In the genomic region with DNA sequence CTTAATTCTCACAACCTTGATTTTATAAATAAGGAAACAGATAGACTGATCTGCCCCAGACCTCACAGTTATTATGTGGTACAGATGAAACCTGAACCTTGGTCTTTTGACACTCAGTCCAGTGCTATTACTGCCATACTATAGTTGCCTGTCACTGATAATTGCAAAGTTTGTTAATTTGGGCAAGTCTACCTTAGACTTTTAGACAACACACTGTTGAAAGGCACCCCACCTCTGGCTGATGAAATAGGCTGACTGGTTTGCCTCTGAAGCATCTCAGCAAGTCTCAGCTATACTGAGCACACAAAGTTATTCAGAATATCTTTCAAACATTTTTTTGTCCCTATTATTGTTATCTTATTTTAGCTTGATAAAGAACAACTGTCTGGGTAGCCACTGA, we compare ENCODE assay signal across 17 cellular contexts. TPM values are rescaled to one million over a fixed set of nuclear protein-coding genes. Genes with fewer than 3 reads are reported as not detected.
DNase-seq lines count a peak whose midpoint lies in the region; ATAC-seq and TF ChIP-seq lines count a peak whose summit lies in the region.
"Had no signal": no experiment of that assay in that cellular context is flagged by ENCODE, and none has a peak within 500 bp of the region (broad histone marks: within the 10 kb centered on the region; RNA-seq: fewer than 3 reads in every experiment).

No MANE protein-coding gene starts in this region.

- peaks cover 35% of the 10 kb centered on the region for H3K4me1 Mint-ChIP-seq in nephron

- intact Hi-C loops in Panc1 (cut with micrococcal nuclease; ENCODE audit: unreplicated experiment) (no loop called here), heart right ventricle (cut with DNase I) (no loop called here)

- DNase-seq in AG10803 (ENCODE audit: low read depth), result peak; percentile 25
- DNase-seq in Panc1 (ENCODE audit: low read depth, low spot score), result no peak
- DNase-seq in heart right ventricle, result no peak
- no peak for DNase-seq in RWPE1 (ENCODE audit: low spot score)
- no peak for DNase-seq in iPS-NIHi11 (ENCODE audit: low spot score)
- DNase-seq: activated CD4-positive, alpha-beta T cell treated with anti-CD3 and anti-CD28 coated beads, Interleukin-2, amount 50 U/mL, for 48 hours; activated naive CD8-positive, alpha-beta T cell treated with anti-CD3 and anti-CD28 coated beads, Interleukin-2, amount 10 ng/mL, durations not matched to agents 7 days and 5 days; activated T-cell treated with anti-CD3 and anti-CD28 coated beads, Interleukin-2, amount 50 U/mL, for 1 hour; kidney glomerular epithelial cell; NCI-H2171; NCI-H774; stimulated activated CD4-positive, alpha-beta T cell treated with anti-CD3 and anti-CD28 coated beads, Interleukin-4, amount 100 ng/mL, for 24 hours; T-helper 1 cell had no signal

- no peaks in the 10 kb centered on the region for H3K9me3 Mint-ChIP-seq in nephron
- H3K9me3 Mint-ChIP-seq: activated naive CD8-positive, alpha-beta T cell treated with anti-CD3 and anti-CD28 coated beads, Interleukin-2, amount 10 ng/mL, durations not matched to agents 7 days and 5 days had no signal

- peak overlapping the region; percentile 27 to 42 (median 30) for H3K27ac Mint-ChIP-seq in nephron
- H3K27ac Mint-ChIP-seq: activated naive CD8-positive, alpha-beta T cell treated with anti-CD3 and anti-CD28 coated beads, Interleukin-2, amount 10 ng/mL, durations not matched to agents 7 days and 5 days; B cell had no signal

- H3K27ac ChIP-seq in Panc1 (ENCODE audit: low read length) (no peak overlapping the region; the same call in 1 of the 2 replicates), heart right ventricle (peak overlapping the region in 8 of 10 donors; percentile 4 to 69 (median 45)), RWPE1 (no peak overlapping the region)

- no peak for ATAC-seq in Panc1
- peak in 2 of 8 donors; percentile 6 to 19 for ATAC-seq in heart right ventricle
- no peak for ATAC-seq in HG03196 (IDR thresholded peaks at IDR 0.05; ENCODE audit: unreplicated experiment)
- ATAC-seq in HG02973 (IDR thresholded peaks at IDR 0.05; ENCODE audit: unreplicated experiment), result no peak

- no peak overlapping the region for H3K4me3 Mint-ChIP-seq in nephron
- H3K4me3 Mint-ChIP-seq: activated naive CD8-positive, alpha-beta T cell treated with anti-CD3 and anti-CD28 coated beads, Interleukin-2, amount 10 ng/mL, durations not matched to agents 7 days and 5 days; B cell had no signal

- H3K27me3 ChIP-seq in Panc1 (ENCODE audit: control insufficient read depth, insufficient read depth, low read length) (no peaks in the 10 kb centered on the region), heart right ventricle (no peaks in the 10 kb centered on the region)

- no peaks in the 10 kb centered on the region for H3K36me3 ChIP-seq in Panc1 (ENCODE audit: control insufficient read depth, insufficient read depth, low read length)
- peaks cover 0 to 30% (median 0%) of the 10 kb centered on the region in 9 donors for H3K36me3 ChIP-seq in heart right ventricle

- TF ChIP-seq CTCF in AG10803 (conservative IDR thresholded peaks at IDR 0.05; ENCODE audit: low read length) (no peak), Panc1 (IDR thresholded peaks at IDR 0.05) (no peak), heart right ventricle (IDR thresholded peaks at IDR 0.05) (no peak), nephron (IDR thresholded peaks at IDR 0.05; ENCODE audit: unreplicated experiment in 3 of 3) (no peak), RWPE1 (conservative IDR thresholded peaks at IDR 0.05; ENCODE audit: low read depth) (no peak)

- POLR2A ChIA-PET in Panc1 (lab: Charles Lee), result no interaction called here
- POLR2A ChIA-PET in RWPE1 (lab: Yijun Ruan, JAX; ENCODE audit: low non-redundant PET), result no interaction called here

- H3K9me3 ChIP-seq in Panc1 (ENCODE audit: control insufficient read depth, insufficient read depth, low read depth, low read length) (no peaks in the 10 kb centered on the region), heart right ventricle (no peaks in the 10 kb centered on the region)

- peaks cover 14% of the 10 kb centered on the region for H3K36me3 Mint-ChIP-seq in nephron (ENCODE audit: low read depth)

- in situ Hi-C loops in Panc1 (cut with HindIII; ENCODE audit: low pct_unique_long_range_greater_than_20kb, low sequenced_read_pairs), result no loop called here

- H3K4me1 ChIP-seq in Panc1 (ENCODE audit: control insufficient read depth, insufficient read depth, low read length) (peaks cover 4% of the 10 kb centered on the region; the same call in 1 of the 2 replicates), heart right ventricle (peaks cover 2 to 87% (median 47%) of the 10 kb centered on the region in 9 donors)

- TSS peak; percentile 17 for BruUV-seq in Panc1 (replicated peaks; lab: Mats Ljungman, UMichigan)

- H3K4me3 ChIP-seq in AG10803 (ENCODE audit: low read length) (no peak overlapping the region), Panc1 (ENCODE audit: low read depth in 2 of 2, low read length in 2 of 2) (no peak overlapping the region), heart right ventricle (no peak overlapping the region)

- no peaks in the 10 kb centered on the region for H3K27me3 Mint-ChIP-seq in nephron (ENCODE audit: low read depth)
- H3K27me3 Mint-ChIP-seq: activated naive CD8-positive, alpha-beta T cell treated with anti-CD3 and anti-CD28 coated beads, Interleukin-2, amount 10 ng/mL, durations not matched to agents 7 days and 5 days; B cell had no signal

- CTCF ChIA-PET in Panc1 (lab: Charles Lee), result no interaction called here
- CTCF ChIA-PET in RWPE1 (lab: Yijun Ruan, JAX), result no interaction called here

RNA-seq across cellular contexts. Expression of a gene that starts 53.1 kb away (rescaled TPM):
- total RNA-seq in Panc1 (2021; ENCODE audit: unreplicated experiment) (150 TPM), heart right ventricle (1,000 to 10,000 TPM in 5 of 10 donors, 100 to 1,000 TPM in 5; 451 to 1,345 (median 982) TPM)
- polyA plus RNA-seq in Panc1 (2012; ENCODE audit: insufficient read length), result 116 TPM
- 100 to 1,000 TPM; 141 to 248 TPM for polyA plus RNA-seq in heart right ventricle

Comparison
In these comparisons a context has a peak if more than half of its experiments do, and no peak if none do; other contexts are left out.
1. H3K27ac ChIP-seq: peak in heart right ventricle (8 of 10); none in Panc1 (single experiment) and RWPE1 (single experiment).